In genomic region chr21:21397464-21397863, GRCh38 we compare ENCODE assay signal across 19 cellular contexts.
DNase-seq lines count a peak whose midpoint lies in the region; ATAC-seq, FAIRE-seq and TF ChIP-seq lines count a peak whose summit lies in the region.
"Had no signal": no experiment of that assay in that cellular context is flagged by ENCODE, and none has a peak within 500 bp of the region (broad histone marks: within the 10 kb centered on the region; RNA-seq: fewer than 3 reads in every experiment).

No MANE protein-coding gene starts in this region.

- CTCF ChIA-PET in HepG2 (lab: Yijun Ruan, JAX; ENCODE audit: low intra/inter-chr PET ratio, low total read pairs): no interaction called here
- CTCF ChIA-PET in CD8-positive, alpha-beta T cell (lab: Charles Lee): no interaction called here

- no peak for FAIRE-seq in HepG2 (lab: Jason Lieb, UNC)
- FAIRE-seq: A204.1, G401.6, GM12892 had no signal

- POLR2A ChIA-PET in HepG2 (lab: Yijun Ruan, JAX): no interaction called here
- POLR2A ChIA-PET in CD8-positive, alpha-beta T cell (lab: Charles Lee): no interaction called here

- ATAC-seq in HepG2: no peak
- peak; percentile 38 for ATAC-seq in upper lobe of right lung
- no peak for ATAC-seq in CD8-positive, alpha-beta T cell
- ATAC-seq: GM23338, HCT116 had no signal

- H3K9ac ChIP-seq in liver (ENCODE audit: low read depth in 1 of 2, low read length in 2 of 2): no peak overlapping the region
- no peak overlapping the region for H3K9ac ChIP-seq in HepG2 (ENCODE audit: insufficient read depth, low read depth, low read length)
- H3K9ac ChIP-seq: BLaER1 treated with 17β-estradiol and CSF1 and Interleukin-3, amounts not matched to agents 10 nM and 100 nM had no signal

- H3K4me2 ChIP-seq in HepG2 (ENCODE audit: low read depth, low read length): no peak overlapping the region
- H3K4me2 ChIP-seq: BLaER1 treated with 17β-estradiol and CSF1 and Interleukin-3, amounts not matched to agents 10 nM and 100 nM; GM23338 had no signal

- H3K27ac ChIP-seq in liver (ENCODE audit: low read depth in 1 of 2, low read length in 2 of 2) (no peak overlapping the region), HepG2 (ENCODE audit: extremely low read length, insufficient read depth, low read length) (no peak overlapping the region), upper lobe of right lung (no peak overlapping the region)
- H3K27ac ChIP-seq in CD8-positive, alpha-beta T cell (ENCODE audit: low read depth, low read length): no peak overlapping the region
- H3K27ac ChIP-seq: 22Rv1; BLaER1 treated with 17β-estradiol and CSF1 and Interleukin-3, amounts not matched to agents 10 nM and 100 nM had no signal

- 91% methylated on average over 7 of the region's 7 CpGs for WGBS in liver
- 0% methylated on average over 2 of the region's 7 CpGs for WGBS in HepG2 (ENCODE audit: low lambda C conversion rate)

- peak overlapping the region in 2 of 3 donors; percentile 12 to 14 for H3K4me3 ChIP-seq in liver (ENCODE audit: low read depth in 1 of 3, low read length in 3 of 3)
- no peak overlapping the region for H3K4me3 ChIP-seq in HepG2 (replicated peaks in 1 of 3; ENCODE audit: insufficient read depth in 1 of 3, low read depth in 2 of 3, low read length in 3 of 3)
- no peak overlapping the region for H3K4me3 ChIP-seq in upper lobe of right lung
- no peak overlapping the region for H3K4me3 ChIP-seq in CD8-positive, alpha-beta T cell (ENCODE audit: low read depth, low read length)
- H3K4me3 ChIP-seq: GM23338 had no signal

- no peak for TF ChIP-seq RAD21 in liver (IDR thresholded peaks at IDR 0.05)
- no peak for TF ChIP-seq RAD21 in HepG2 (CRISPR knock-in tag; IDR thresholded peaks at IDR 0.05)

- no peak overlapping the region for H3K27ac Mint-ChIP-seq in CD8-positive, alpha-beta T cell
- H3K27ac Mint-ChIP-seq: CD4-positive, alpha-beta memory T cell; GM23338; H9 had no signal

- intact Hi-C loops in HepG2 (cut with micrococcal nuclease; ENCODE audit: unreplicated experiment) (no loop called here), posterior vena cava (cut with DNase I) (no loop called here), upper lobe of right lung (cut with DNase I) (no loop called here)
- intact Hi-C loops in CD8-positive, alpha-beta T cell (cut with DNase I, micrococcal nuclease): no loop called here

- no peaks in the 10 kb centered on the region for H3K27me3 Mint-ChIP-seq in CD8-positive, alpha-beta T cell (ENCODE audit: low read depth)
- H3K27me3 Mint-ChIP-seq: CD4-positive, alpha-beta memory T cell had no signal

- no peak overlapping the region for H3K4me3 Mint-ChIP-seq in CD8-positive, alpha-beta T cell
- H3K4me3 Mint-ChIP-seq: CD4-positive, alpha-beta memory T cell; GM23338; H9 had no signal

- no peak for TF ChIP-seq POLR2A in HepG2 (IDR thresholded peaks at IDR 0.05; ENCODE audit: insufficient read depth in 1 of 2, low read depth in 2 of 2, low read length in 2 of 2)

- H3K9me3 ChIP-seq in liver (ENCODE audit: control insufficient read depth in 4 of 4, low read length in 3 of 4): peaks cover 0 to 14% (median 8%) of the 10 kb centered on the region in 4 donors
- peaks cover 90% of the 10 kb centered on the region for H3K9me3 ChIP-seq in HepG2 (ENCODE audit: low read length)
- peaks cover 11% of the 10 kb centered on the region for H3K9me3 ChIP-seq in upper lobe of right lung
- no peaks in the 10 kb centered on the region for H3K9me3 ChIP-seq in CD8-positive, alpha-beta T cell (ENCODE audit: low read length)
- H3K9me3 ChIP-seq: Caco-2 had no signal

- DNase-seq in HepG2 (ENCODE audit: low spot score) (no peak), posterior vena cava (ENCODE audit: low spot score) (peak; percentile 73), upper lobe of right lung (no peak)
- DNase-seq in CD8-positive, alpha-beta T cell: no peak
- DNase-seq in activated CD4-positive, alpha-beta T cell treated with anti-CD3 and anti-CD28 coated beads, Interleukin-2, amount 50 U/mL, for 48 hours: no peak
- DNase-seq: AML-193; BE2C; Caco-2; CD4-positive, alpha-beta memory T cell; DMS153; H9 had no signal

- no peaks in the 10 kb centered on the region for H3K27me3 ChIP-seq in liver (ENCODE audit: control insufficient read depth in 4 of 4, insufficient read depth in 4 of 4, low read length in 3 of 4)
- no peaks in the 10 kb centered on the region for H3K27me3 ChIP-seq in HepG2 (ENCODE audit: control insufficient read depth in 1 of 2, insufficient read depth in 2 of 2, low read length in 2 of 2)
- no peaks in the 10 kb centered on the region for H3K27me3 ChIP-seq in upper lobe of right lung
- no peaks in the 10 kb centered on the region for H3K27me3 ChIP-seq in CD8-positive, alpha-beta T cell (ENCODE audit: insufficient read depth, low read length)
- H3K27me3 ChIP-seq: BE2C; BLaER1 treated with 17β-estradiol and CSF1 and Interleukin-3, amounts not matched to agents 10 nM and 100 nM had no signal

- H3K36me3 ChIP-seq in liver (ENCODE audit: control insufficient read depth in 4 of 4, insufficient read depth in 3 of 4, low read depth in 1 of 4, low read length in 3 of 4): no peaks in the 10 kb centered on the region
- no peaks in the 10 kb centered on the region for H3K36me3 ChIP-seq in HepG2 (replicated peaks in 1 of 2; ENCODE audit: control insufficient read depth in 1 of 2, insufficient read depth in 2 of 2, low read length in 2 of 2)
- H3K36me3 ChIP-seq in upper lobe of right lung: no peaks in the 10 kb centered on the region
- H3K36me3 ChIP-seq in CD8-positive, alpha-beta T cell (ENCODE audit: insufficient read depth, low read length): no peaks in the 10 kb centered on the region
- H3K36me3 ChIP-seq: BE2C had no signal

- H4K20me1 ChIP-seq in HepG2 (ENCODE audit: insufficient read depth, low read length): no peaks in the 10 kb centered on the region
- H4K20me1 ChIP-seq: BLaER1 treated with 17β-estradiol and CSF1 and Interleukin-3, amounts not matched to agents 10 nM and 100 nM had no signal

- TF ChIP-seq CTCF in liver (IDR thresholded peaks at IDR 0.05; ENCODE audit: low read depth, low read length, missing input control) (no peak), HepG2 (CRISPR knock-in tag; IDR thresholded peaks at IDR 0.05) (no peak), upper lobe of right lung (IDR thresholded peaks at IDR 0.05) (no peak)
- TF ChIP-seq CTCF in CD8-positive, alpha-beta T cell (IDR thresholded peaks at IDR 0.05): no peak

- BruUV-seq in HepG2 (replicated peaks; lab: Mats Ljungman, UMichigan): no TSS peak

- TF ChIP-seq EP300 in HepG2 (IDR thresholded peaks at IDR 0.05; ENCODE audit: low read depth in 2 of 2, low read length in 2 of 2) (no peak), HepG2 (CRISPR knock-in tag; IDR thresholded peaks at IDR 0.05; ENCODE audit: borderline replicate concordance) (no peak)

- no peak overlapping the region for H2AFZ ChIP-seq in HepG2 (ENCODE audit: low read length)
- H2AFZ ChIP-seq: GM23338 had no signal

- H3K4me1 ChIP-seq in liver (ENCODE audit: control insufficient read depth in 4 of 4, insufficient read depth in 4 of 4, low read length in 3 of 4): no peaks in the 10 kb centered on the region
- H3K4me1 ChIP-seq in HepG2 (ENCODE audit: insufficient read depth, low read length): no peaks in the 10 kb centered on the region
- H3K4me1 ChIP-seq in upper lobe of right lung: no peaks in the 10 kb centered on the region
- no peaks in the 10 kb centered on the region for H3K4me1 ChIP-seq in CD8-positive, alpha-beta T cell (ENCODE audit: insufficient read depth, low read length)
- H3K4me1 ChIP-seq: BLaER1 treated with 17β-estradiol and CSF1 and Interleukin-3, amounts not matched to agents 10 nM and 100 nM; Caco-2 had no signal

- in situ Hi-C loops in HepG2 (cut with HindIII; ENCODE audit: extremely low pct_ligation_motif_present, low pct_unique_long_range_greater_than_20kb): no loop called here

- H3K79me2 ChIP-seq in HepG2 (ENCODE audit: insufficient read depth, low read length): no peaks in the 10 kb centered on the region

- H3K9me3 Mint-ChIP-seq in CD8-positive, alpha-beta T cell: peaks cover 16% of the 10 kb centered on the region

- no peaks in the 10 kb centered on the region for H3K4me1 Mint-ChIP-seq in CD8-positive, alpha-beta T cell (ENCODE audit: low read depth)
- H3K4me1 Mint-ChIP-seq: CD4-positive, alpha-beta memory T cell; GM23338; H9 had no signal

- no peaks in the 10 kb centered on the region for H3K36me3 Mint-ChIP-seq in CD8-positive, alpha-beta T cell
- H3K36me3 Mint-ChIP-seq: CD4-positive, alpha-beta memory T cell had no signal

TF ChIP-seq in liver, 16 proteins besides CTCF, POLR2A, EP300 and RAD21 (continues in another document):
- no peak for TF ChIP-seq HNF4G (IDR thresholded peaks at IDR 0.05)

TF ChIP-seq in HepG2, 621 proteins besides CTCF, POLR2A, EP300 and RAD21:
- TF ChIP-seq IRX3 (CRISPR knock-in tag; IDR thresholded peaks at IDR 0.05; ENCODE audit: borderline replicate concordance, low read depth) (no peak), TARDBP (CRISPR knock-in tag; IDR thresholded peaks at IDR 0.05) (no peak), NR2C2 (CRISPR knock-in tag; IDR thresholded peaks at IDR 0.05; ENCODE audit: borderline replicate concordance) (no peak), ZFYVE20 (CRISPR knock-in tag; IDR thresholded peaks at IDR 0.05; ENCODE audit: borderline replicate concordance, low read depth) (no peak), MTERF4 (CRISPR knock-in tag; IDR thresholded peaks at IDR 0.05) (no peak), ZNF605 (CRISPR knock-in tag; IDR thresholded peaks at IDR 0.05) (no peak), ZSCAN9 (CRISPR knock-in tag; IDR thresholded peaks at IDR 0.05; ENCODE audit: borderline replicate concordance) (no peak), NAIF1 (CRISPR knock-in tag; IDR thresholded peaks at IDR 0.05; ENCODE audit: borderline replicate concordance) (no peak), NFIB (CRISPR knock-in tag; IDR thresholded peaks at IDR 0.05; ENCODE audit: borderline replicate concordance) (no peak), ZC3H13 (CRISPR knock-in tag; IDR thresholded peaks at IDR 0.05) (no peak), ELF3 (CRISPR knock-in tag; IDR thresholded peaks at IDR 0.05) (no peak), TCF12 (IDR thresholded peaks at IDR 0.05) (no peak), TCF12 (CRISPR knock-in tag; IDR thresholded peaks at IDR 0.05) (no peak)

Comparison
In these comparisons a context has a peak if more than half of its experiments do, and no peak if none do; other contexts are left out.
1. H3K4me3 ChIP-seq: peak in liver (2 of 3); none in HepG2 (0 of 3), upper lobe of right lung (single experiment) and CD8-positive, alpha-beta T cell (single experiment).